8 cellular contexts compared by ENCODE assay signal in genomic region chr12:92445253-92446081, GRCh38.
DNase-seq lines count a peak whose midpoint lies in the region; ATAC-seq and TF ChIP-seq lines count a peak whose summit lies in the region.

No MANE protein-coding gene starts in this region.

- DNase-seq in foreskin keratinocyte (no peak), NCI-H128 (lab: John Stamatoyannopoulos, UW; ENCODE audit: unreplicated experiment) (no peak), NCI-H526 treated with DMSO at 0.1 percent for 48 hours (lab: John Stamatoyannopoulos, UW) (no peak)
- no peak for DNase-seq in activated T-cell treated with anti-CD3 and anti-CD28 coated beads, Interleukin-2, amount 50 U/mL, for 24 hours
- no peak for DNase-seq in activated T-cell treated with anti-CD3 and anti-CD28 coated beads, Interleukin-2, amount 50 U/mL, for 1 hour

- H3K36me3 Mint-ChIP-seq in activated T-cell treated with anti-CD3 and anti-CD28 coated beads, Interleukin-2, amount 50 U/mL, for 24 hours (ENCODE audit: low read depth) = no peaks in the 10 kb centered on the region

- H4K20me1 ChIP-seq in BLaER1 treated with 17β-estradiol and CSF1 and Interleukin-3, amounts not matched to agents 10 nM and 100 nM = no peaks in the 10 kb centered on the region

- no peak overlapping the region for H3K27ac Mint-ChIP-seq in activated T-cell treated with anti-CD3 and anti-CD28 coated beads, Interleukin-2, amount 50 U/mL, for 24 hours

- H3K4me1 Mint-ChIP-seq in activated T-cell treated with anti-CD3 and anti-CD28 coated beads, Interleukin-2, amount 50 U/mL, for 24 hours (ENCODE audit: low read depth) = peaks cover 31% of the 10 kb centered on the region

- peak overlapping the region; percentile 70 to 84 (median 78) for H3K9ac ChIP-seq in BLaER1 treated with 17β-estradiol and CSF1 and Interleukin-3, amounts not matched to agents 10 nM and 100 nM

- H3K27me3 ChIP-seq in BLaER1 treated with 17β-estradiol and CSF1 and Interleukin-3, amounts not matched to agents 10 nM and 100 nM = no peaks in the 10 kb centered on the region
- H3K27me3 ChIP-seq in foreskin keratinocyte = no peaks in the 10 kb centered on the region

- H3K27me3 Mint-ChIP-seq in activated T-cell treated with anti-CD3 and anti-CD28 coated beads, Interleukin-2, amount 50 U/mL, for 24 hours = no peaks in the 10 kb centered on the region

- no peak for TF ChIP-seq CTCF in foreskin keratinocyte (conservative IDR thresholded peaks at IDR 0.05)

- H3K4me3 Mint-ChIP-seq in activated T-cell treated with anti-CD3 and anti-CD28 coated beads, Interleukin-2, amount 50 U/mL, for 24 hours = no peak overlapping the region

- peak; percentile 88 for ATAC-seq in GM19452 (IDR thresholded peaks at IDR 0.05; ENCODE audit: unreplicated experiment)
- peak; percentile 83 for ATAC-seq in HG03457 (IDR thresholded peaks at IDR 0.05; ENCODE audit: unreplicated experiment)
- ATAC-seq in foreskin keratinocyte = peak; percentile 74

- H3K4me1 ChIP-seq in BLaER1 treated with 17β-estradiol and CSF1 and Interleukin-3, amounts not matched to agents 10 nM and 100 nM = peaks cover 52 to 64% (median 57%) of the 10 kb centered on the region in 10 experiments
- H3K4me1 ChIP-seq in foreskin keratinocyte = peaks cover 13% of the 10 kb centered on the region

- H3K4me2 ChIP-seq in BLaER1 treated with 17β-estradiol and CSF1 and Interleukin-3, amounts not matched to agents 10 nM and 100 nM = peak overlapping the region; percentile 73 to 88 (median 79)

- H3K36me3 ChIP-seq in BLaER1 treated with 17β-estradiol and CSF1 and Interleukin-3, amounts not matched to agents 10 nM and 100 nM = peaks cover 0 to 4% (median 0%) of the 10 kb centered on the region in 11 experiments; a peak in 1 of 22 replicates

- H3K27ac ChIP-seq in BLaER1 treated with 17β-estradiol and CSF1 and Interleukin-3, amounts not matched to agents 10 nM and 100 nM = peak overlapping the region; percentile 83 to 95 (median 92)
- H3K27ac ChIP-seq in foreskin keratinocyte = peak overlapping the region; percentile 75

- peak overlapping the region in 9 of 10 experiments; percentile 3 to 40 (median 26); a peak in 12 of 20 replicates for H3K4me3 ChIP-seq in BLaER1 treated with 17β-estradiol and CSF1 and Interleukin-3, amounts not matched to agents 10 nM and 100 nM

- H3K9me3 ChIP-seq in BLaER1 treated with 17β-estradiol and CSF1 and Interleukin-3, amounts not matched to agents 10 nM and 100 nM (replicated peaks in 1 of 11) = peaks cover 0 to 61% (median 43%) of the 10 kb centered on the region in 11 experiments; a peak in 20 of 22 replicates

- H3K9me3 Mint-ChIP-seq in activated T-cell treated with anti-CD3 and anti-CD28 coated beads, Interleukin-2, amount 50 U/mL, for 24 hours = no peaks in the 10 kb centered on the region
